In the genomic region with DNA sequence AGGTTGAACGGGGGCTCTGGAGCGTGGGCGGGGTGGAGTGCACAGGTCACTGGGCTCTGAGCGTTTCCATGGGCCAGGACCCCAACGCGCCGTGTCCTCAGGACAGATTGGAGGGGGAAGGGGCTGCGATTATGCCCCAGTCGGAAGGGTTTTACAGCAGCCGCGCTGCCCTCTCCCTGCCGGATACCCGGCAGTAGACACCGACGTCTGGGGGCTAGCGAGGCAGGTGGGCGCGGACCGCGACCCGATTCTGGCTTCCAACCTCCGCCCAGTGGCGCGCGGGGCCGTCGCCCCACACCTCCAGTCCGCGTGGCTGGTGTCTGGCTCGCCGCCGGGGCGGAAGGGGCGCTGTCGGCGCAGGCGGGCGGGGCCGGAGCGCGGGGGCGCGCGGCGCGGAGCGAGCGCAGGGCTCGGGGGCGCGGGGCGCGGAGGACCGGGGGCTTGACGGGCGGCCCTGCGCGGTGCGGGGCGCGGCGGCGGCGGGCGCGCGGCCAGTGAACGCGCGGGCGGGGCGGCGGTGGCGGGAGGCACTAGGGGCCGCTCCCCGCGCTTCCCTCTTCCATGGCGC, we compare ENCODE assay signal across 13 cellular contexts. TPM values are rescaled to one million over a fixed set of nuclear protein-coding genes. Genes with fewer than 3 reads are reported as not detected.
DNase-seq lines count a peak whose midpoint lies in the region; ATAC-seq, FAIRE-seq and TF ChIP-seq lines count a peak whose summit lies in the region.
"Had no signal": no experiment of that assay in that cellular context is flagged by ENCODE, and none has a peak within 500 bp of the region (broad histone marks: within the 10 kb centered on the region; RNA-seq: fewer than 3 reads in every experiment).

No MANE protein-coding gene starts in this region.

- no peak overlapping the region for H3K4me2 ChIP-seq in endothelial cell of umbilical vein (ENCODE audit: insufficient read depth, low read length)
- no peak overlapping the region for H3K4me2 ChIP-seq in osteoblast (ENCODE audit: insufficient read depth, low read length)

- intact Hi-C loops in endothelial cell of umbilical vein (cut with micrococcal nuclease), result no loop called here

- H3K4me3 ChIP-seq in HUES64 (ENCODE audit: low read length), result peak overlapping the region; percentile 56
- H3K4me3 ChIP-seq in endothelial cell of umbilical vein (replicated peaks in 1 of 3; ENCODE audit: insufficient read depth in 1 of 3, low read depth in 1 of 3, low read length in 3 of 3), result no peak overlapping the region
- no peak overlapping the region for H3K4me3 ChIP-seq in osteoblast (ENCODE audit: insufficient read depth, low read length)
- H3K4me3 ChIP-seq: SJCRH30 had no signal

- no TSS peak for BruUV-seq in endothelial cell of umbilical vein (replicated peaks; lab: Mats Ljungman, UMichigan)

- H2AFZ ChIP-seq in endothelial cell of umbilical vein (ENCODE audit: low read depth, low read length) (no peak overlapping the region), osteoblast (ENCODE audit: low read length) (no peak overlapping the region)

- POLR2A ChIA-PET in endothelial cell of umbilical vein (lab: Charles Lee), result no interaction called here

- 1% methylated on average over 78 of the region's 78 CpGs for WGBS in HUES64

- CTCF ChIA-PET in endothelial cell of umbilical vein (lab: Charles Lee), result no interaction called here

- no peak overlapping the region for H3K27ac ChIP-seq in HUES64 (ENCODE audit: low read depth, low read length)
- H3K27ac ChIP-seq in endothelial cell of umbilical vein (ENCODE audit: insufficient read depth, low read depth, low read length), result no peak overlapping the region
- H3K27ac ChIP-seq in osteoblast (ENCODE audit: low read depth, low read length), result no peak overlapping the region
- H3K27ac ChIP-seq: foreskin keratinocyte, SJCRH30 had no signal

- no peaks in the 10 kb centered on the region for H4K20me1 ChIP-seq in endothelial cell of umbilical vein (replicated peaks; ENCODE audit: control insufficient read depth, extremely low read depth, insufficient read depth, low read length)
- H4K20me1 ChIP-seq in osteoblast (ENCODE audit: insufficient read depth, low read length), result no peaks in the 10 kb centered on the region

- H3K9me3 ChIP-seq in HUES64 (ENCODE audit: insufficient read depth, low read depth, low read length), result no peaks in the 10 kb centered on the region
- no peaks in the 10 kb centered on the region for H3K9me3 ChIP-seq in endothelial cell of umbilical vein (replicated peaks; ENCODE audit: control insufficient read depth, insufficient read depth, low read length)
- H3K9me3 ChIP-seq in osteoblast (ENCODE audit: low read depth, low read length), result no peaks in the 10 kb centered on the region
- H3K9me3 ChIP-seq: SJCRH30 had no signal

- no peaks in the 10 kb centered on the region for H3K9me1 ChIP-seq in endothelial cell of umbilical vein (replicated peaks; ENCODE audit: control insufficient read depth, extremely low read depth, insufficient read depth, low read length)

- H3K9ac ChIP-seq in HUES64 (ENCODE audit: low read depth, low read length) (peak overlapping the region; percentile 31; the same call in 1 of the 2 replicates), endothelial cell of umbilical vein (replicated peaks; ENCODE audit: extremely low read depth, insufficient read depth, low read length) (no peak overlapping the region)

- ATAC-seq in GM21723 (IDR thresholded peaks at IDR 0.05; ENCODE audit: unreplicated experiment) (no peak), GM21737 (IDR thresholded peaks at IDR 0.05; ENCODE audit: unreplicated experiment) (no peak)
- ATAC-seq: foreskin keratinocyte had no signal

- peak; percentile 43 for DNase-seq in NCI-H1694 (lab: John Stamatoyannopoulos, UW)
- no peak for DNase-seq in NCI-H1694 treated with DMSO at 0.1 percent for 48 hours (lab: John Stamatoyannopoulos, UW)
- no peak for DNase-seq in endothelial cell of umbilical vein (ENCODE audit: low read depth, low spot score)
- peak; percentile 85 for DNase-seq in osteoblast (ENCODE audit: insufficient read length, low spot score, missing footprints)
- DNase-seq in frontal cortex (ENCODE audit: low spot score in 2 of 2), result no peak
- DNase-seq: central memory CD4-positive, alpha-beta T cell; foreskin keratinocyte; substantia nigra had no signal

- H3K27me3 ChIP-seq in HUES64 (ENCODE audit: insufficient read depth, low read length) (peaks cover 51% of the 10 kb centered on the region), endothelial cell of umbilical vein (ENCODE audit: control insufficient read depth in 2 of 2, insufficient read depth in 2 of 2, low read length in 2 of 2) (peaks cover 21 to 23% of the 10 kb centered on the region in 2 experiments), osteoblast (ENCODE audit: insufficient read depth, low read length) (peaks cover 33% of the 10 kb centered on the region)
- H3K27me3 ChIP-seq: SJCRH30 had no signal

- H3K79me2 ChIP-seq in endothelial cell of umbilical vein (ENCODE audit: control insufficient read depth, insufficient read depth, low read length) (peaks cover 3% of the 10 kb centered on the region), osteoblast (ENCODE audit: insufficient read depth, low read length) (no peaks in the 10 kb centered on the region)

- TF ChIP-seq POLR2A in endothelial cell of umbilical vein (IDR thresholded peaks at IDR 0.05; ENCODE audit: low read depth, low read length), result no peak

- H3K4me1 ChIP-seq in HUES64 (ENCODE audit: insufficient read depth, low read length) (peaks cover 6% of the 10 kb centered on the region), endothelial cell of umbilical vein (ENCODE audit: control insufficient read depth, extremely low read depth, insufficient read depth, low read length) (peaks cover 21% of the 10 kb centered on the region), osteoblast (ENCODE audit: insufficient read depth, low read length) (no peaks in the 10 kb centered on the region)
- H3K4me1 ChIP-seq: foreskin keratinocyte had no signal

- H3K36me3 ChIP-seq in HUES64 (ENCODE audit: insufficient read depth, low read length), result no peaks in the 10 kb centered on the region
- H3K36me3 ChIP-seq in endothelial cell of umbilical vein (ENCODE audit: control insufficient read depth in 2 of 2, extremely low read depth in 1 of 2, insufficient read depth in 2 of 2, low read length in 2 of 2), result no peaks in the 10 kb centered on the region
- no peaks in the 10 kb centered on the region for H3K36me3 ChIP-seq in osteoblast (ENCODE audit: insufficient read depth, low read length)
- H3K36me3 ChIP-seq: SJCRH30 had no signal

- dilution Hi-C loops in endothelial cell of umbilical vein (cut with MboI; ENCODE audit: extremely low pct_ligation_motif_present, low sequenced_read_pairs), result no loop called here

- TF ChIP-seq CTCF in endothelial cell of umbilical vein (IDR thresholded peaks at IDR 0.05; ENCODE audit: extremely low read depth in 1 of 2, insufficient read depth in 1 of 2, low read depth in 1 of 2, low read length in 2 of 2) (no peak), osteoblast (IDR thresholded peaks at IDR 0.05; ENCODE audit: extremely low read depth, low read depth, low read length) (no peak)

- FAIRE-seq in endothelial cell of umbilical vein (lab: Jason Lieb, UNC) (no peak), frontal cortex (lab: Jason Lieb, UNC) (no peak)

TF ChIP-seq in endothelial cell of umbilical vein, 7 proteins besides CTCF, POLR2A, EP300 and RAD21:
- TF ChIP-seq POLR2AphosphoS5 (IDR thresholded peaks at IDR 0.05; ENCODE audit: insufficient read depth, low read depth, low read length) (no peak), FOS (IDR thresholded peaks at IDR 0.05; ENCODE audit: borderline replicate concordance, insufficient read depth, low read length) (no peak), JUN (IDR thresholded peaks at IDR 0.05; ENCODE audit: borderline replicate concordance, insufficient read depth, insufficient read length, low read depth) (no peak), EZH2 (IDR thresholded peaks at IDR 0.05; ENCODE audit: borderline replicate concordance, low read depth, low read length, severe bottlenecking) (peak; percentile 61), MYC (IDR thresholded peaks at IDR 0.05; ENCODE audit: low read depth, low read length) (no peak), GATA2 (IDR thresholded peaks at IDR 0.05; ENCODE audit: insufficient read depth, insufficient read length, low read depth, low read length) (no peak)
- TF ChIP-seq, protein P1, sequence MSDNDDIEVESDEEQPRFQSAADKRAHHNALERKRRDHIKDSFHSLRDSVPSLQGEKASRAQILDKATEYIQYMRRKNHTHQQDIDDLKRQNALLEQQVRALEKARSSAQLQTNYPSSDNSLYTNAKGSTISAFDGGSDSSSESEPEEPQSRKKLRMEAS (IDR thresholded peaks at IDR 0.05; ENCODE audit: insufficient read depth, insufficient read length), result no peak

RNA-seq across cellular contexts. Expression of gene KIF26A, which starts 2.4 kb away (rescaled TPM):
- 27.0 TPM for polyA plus RNA-seq in HUES64 (2013, experiment 1 of 2)
- polyA plus RNA-seq in HUES64 (2013, experiment 2 of 2), result 21.0 TPM
- total RNA-seq in endothelial cell of umbilical vein (9.5 and 10.7 TPM in 2 replicates), osteoblast (not detected in 2 replicates), frontal cortex (13.0 TPM)
- polyA plus RNA-seq in endothelial cell of umbilical vein, result 3.6 and 5.1 TPM in 2 replicates
- polyA plus RNA-seq in endothelial cell of umbilical vein (2011; cell fraction: cytosol; rRNA removed), result 1.5 and 2.5 TPM in 2 replicates
- 3.8 and 4.6 TPM in 2 replicates for polyA plus RNA-seq in endothelial cell of umbilical vein (2011; cell fraction: nucleus; rRNA removed)
- polyA plus RNA-seq in endothelial cell of umbilical vein (2012), result 2.0 and 4.1 TPM in 2 replicates
- 2.5 and 3.6 TPM in 2 replicates for polyA minus RNA-seq in endothelial cell of umbilical vein
- polyA minus RNA-seq in endothelial cell of umbilical vein (2011; cell fraction: cytosol; rRNA and poly(A)+ RNA removed), result 23.8 TPM
- polyA minus RNA-seq in endothelial cell of umbilical vein (2011; cell fraction: nucleus; rRNA and poly(A)+ RNA removed), result 1.8 and 3.9 TPM in 2 replicates
- total RNA-seq: HT-29 had no signal

RNA-seq across cellular contexts. Expression of gene ASPG, which starts 50.5 kb away (rescaled TPM):
- polyA plus RNA-seq in HUES64 (2013, experiment 1 of 2), result 0.55 TPM
- polyA plus RNA-seq in HUES64 (2013, experiment 2 of 2), result 0.32 TPM
- not detected in 2 replicates for total RNA-seq in endothelial cell of umbilical vein
- polyA plus RNA-seq in endothelial cell of umbilical vein, result 0.05 TPM in 1 of 2 replicates, not detected in the other
- polyA plus RNA-seq in endothelial cell of umbilical vein (2011; cell fraction: cytosol; rRNA removed), result not detected in 2 replicates
- polyA plus RNA-seq in endothelial cell of umbilical vein (2011; cell fraction: nucleus; rRNA removed), result 0.04 and 0.13 TPM in 2 replicates
- polyA plus RNA-seq in endothelial cell of umbilical vein (2012), result not detected in 2 replicates
- polyA minus RNA-seq in endothelial cell of umbilical vein, result not detected in 2 replicates
- not detected for polyA minus RNA-seq in endothelial cell of umbilical vein (2011; cell fraction: cytosol; rRNA and poly(A)+ RNA removed)
- not detected in 2 replicates for polyA minus RNA-seq in endothelial cell of umbilical vein (2011; cell fraction: nucleus; rRNA and poly(A)+ RNA removed)
- total RNA-seq in osteoblast, result under 0.01 TPM in 1 of 2 replicates, not detected in the other
- total RNA-seq in frontal cortex, result 0.41 TPM
- total RNA-seq: HT-29 had no signal

Comparison
In these comparisons a context has a peak if more than half of its experiments do, and no peak if none do; other contexts are left out.
1. DNase-seq: peak in NCI-H1694 (single experiment) and osteoblast (single experiment); none in NCI-H1694 treated with DMSO at 0.1 percent for 48 hours (single experiment), endothelial cell of umbilical vein (single experiment) and frontal cortex (0 of 2).
2. RNA of gene KIF26A, which starts 2.4 kb away (total RNA-seq): 13.0 TPM in frontal cortex (single experiment) and 9.5 to 10.7 TPM in endothelial cell of umbilical vein; not detected in osteoblast; every median in the first group is over 10 times any median in the second.